13 cellular contexts compared by ENCODE assay signal in genomic region chr7:138945169-138945568, GRCh38.
"Had no signal": no experiment of that assay in that cellular context is flagged by ENCODE, and none has a peak within 500 bp of the region (broad histone marks: within the 10 kb centered on the region; RNA-seq: fewer than 3 reads in every experiment).

No MANE protein-coding gene starts in this region.

- H3K36me3 ChIP-seq: colonic mucosa, ovary, suprapubic skin had no signal

- H3K36me3 Mint-ChIP-seq: activated naive CD4-positive, alpha-beta T cell treated with anti-CD3 and anti-CD28 coated beads, Interleukin-2, amount 50 U/mL, for 24 hours had no signal

- H3K4me3 ChIP-seq: colonic mucosa, hepatocyte, ovary, suprapubic skin had no signal

- ATAC-seq: activated CD4-positive, CD25-positive, alpha-beta regulatory T cell treated with anti-CD3 and anti-CD28 coated beads, Interleukin-2, amount 50 U/mL, for 24 hours; stimulated activated naive CD8-positive, alpha-beta T cell treated with anti-CD3 and anti-CD28 coated beads, Interleukin-15, Interleukin-2, amounts not matched to agents 100 U/mL and 50 U/mL, for 24 hours had no signal

- H3K27me3 ChIP-seq: colonic mucosa, hepatocyte, ovary, suprapubic skin had no signal

- DNase-seq: caudate nucleus; colonic mucosa; effector CD8-positive, alpha-beta T cell; kidney glomerular epithelial cell; ovary; stimulated activated CD4-positive, alpha-beta T cell treated with anti-CD3 and anti-CD28 coated beads, Interleukin-2, amount 100 ng/mL, for 48 hours; stimulated activated naive CD8-positive, alpha-beta T cell treated with anti-CD3 and anti-CD28 coated beads, Interleukin-15, Interleukin-2, amounts not matched to agents 100 U/mL and 50 U/mL, for 24 hours had no signal

- H3K27ac ChIP-seq: colonic mucosa, hepatocyte, ovary, suprapubic skin had no signal

- H3K4me1 Mint-ChIP-seq: activated naive CD4-positive, alpha-beta T cell treated with anti-CD3 and anti-CD28 coated beads, Interleukin-2, amount 50 U/mL, for 24 hours had no signal

- H3K4me1 ChIP-seq: colonic mucosa, suprapubic skin had no signal

- H3K9me3 ChIP-seq: colonic mucosa, ovary, suprapubic skin had no signal

- H3K27me3 Mint-ChIP-seq: activated naive CD4-positive, alpha-beta T cell treated with anti-CD3 and anti-CD28 coated beads, Interleukin-2, amount 50 U/mL, for 24 hours; type B pancreatic cell had no signal

- H3K9me3 Mint-ChIP-seq: activated naive CD4-positive, alpha-beta T cell treated with anti-CD3 and anti-CD28 coated beads, Interleukin-2, amount 50 U/mL, for 24 hours; neural crest cell; type B pancreatic cell had no signal

- H3K4me3 Mint-ChIP-seq: activated naive CD4-positive, alpha-beta T cell treated with anti-CD3 and anti-CD28 coated beads, Interleukin-2, amount 50 U/mL, for 24 hours; neural crest cell; type B pancreatic cell had no signal

- H3K27ac Mint-ChIP-seq: activated naive CD4-positive, alpha-beta T cell treated with anti-CD3 and anti-CD28 coated beads, Interleukin-2, amount 50 U/mL, for 24 hours; type B pancreatic cell had no signal
